12 cellular contexts compared by ENCODE assay signal in the genomic region with DNA sequence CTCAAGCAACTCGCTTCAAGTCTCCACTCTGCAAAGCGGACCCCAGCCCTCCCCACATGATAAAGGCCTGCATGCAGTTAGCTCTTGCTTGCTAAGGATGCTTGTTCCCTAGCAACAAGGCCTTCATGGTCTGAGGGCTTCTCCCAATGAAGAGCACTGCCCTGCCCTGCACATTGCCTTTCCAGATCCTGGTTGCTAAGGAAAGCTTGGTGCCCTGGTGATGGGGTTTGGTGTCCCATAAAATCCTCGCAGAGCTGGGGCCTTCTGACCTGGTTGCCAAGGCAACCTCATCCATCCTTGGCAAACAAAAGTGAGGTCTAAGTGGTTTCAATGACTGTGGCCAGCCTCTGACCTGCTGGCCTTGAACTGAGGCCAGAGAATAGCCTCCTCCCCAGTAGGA. TPM values are rescaled to one million over a fixed set of nuclear protein-coding genes. Genes with fewer than 3 reads are reported as not detected.
DNase-seq lines count a peak whose midpoint lies in the region; ATAC-seq, FAIRE-seq and TF ChIP-seq lines count a peak whose summit lies in the region.
"Had no signal": no experiment of that assay in that cellular context is flagged by ENCODE, and none has a peak within 500 bp of the region (broad histone marks: within the 10 kb centered on the region; RNA-seq: fewer than 3 reads in every experiment).

No MANE protein-coding gene starts in this region.

- peaks cover 7% of the 10 kb centered on the region for H3K27me3 ChIP-seq in GM23338 (ENCODE audit: insufficient read depth)

- H3K4me1 Mint-ChIP-seq in GM23338 (peaks cover 33% of the 10 kb centered on the region), osteocyte (ENCODE audit: unreplicated experiment) (peaks cover 64% of the 10 kb centered on the region)

- no peak for FAIRE-seq in A549 (lab: Jason Lieb, UNC)

- H4K20me1 ChIP-seq in GM23338 (replicated peaks; ENCODE audit: insufficient read depth), result peaks cover 5% of the 10 kb centered on the region

- DNase-seq in A549 (ENCODE audit: low read depth in 1 of 2, low spot score in 1 of 2) (no peak), GM23338 (ENCODE audit: low spot score) (no peak), coronary artery (ENCODE audit: low spot score) (no peak), osteocyte (ENCODE audit: extremely low spot score, unreplicated experiment) (no peak), GOT3 (lab: John Stamatoyannopoulos, UW) (no peak), GM13976 (ENCODE audit: low spot score) (no peak), activated gamma-delta T cell treated with Interleukin-2 at 50 U/mL for 16 hours (no peak)
- DNase-seq: activated CD4-positive, alpha-beta T cell treated with anti-CD3 and anti-CD28 coated beads for 48 hours; amniotic stem cell; NCI-H187 treated with DMSO at 0.1 percent for 48 hours had no signal

- no peaks in the 10 kb centered on the region for H3K79me2 ChIP-seq in GM23338 (replicated peaks; ENCODE audit: insufficient read depth)

- H3K4me2 ChIP-seq in A549 (no peak overlapping the region), GM23338 (peak overlapping the region; percentile 89)

- ATAC-seq in A549 (no peak), GM23338 (no peak), GM19324 (IDR thresholded peaks at IDR 0.05; ENCODE audit: low FRiP score, unreplicated experiment) (no peak)

- TF ChIP-seq POLR2A in A549 (IDR thresholded peaks at IDR 0.05; ENCODE audit: low read length), result no peak

- H3K9me2 ChIP-seq in GM23338 (ENCODE audit: insufficient read depth), result no peaks in the 10 kb centered on the region

- CTCF ChIA-PET in A549 (lab: Yijun Ruan, JAX), result interaction anchor here (0.6 to 1.6 kb wide), 6 partner anchors 15 to 696 kb away, joined by 3 to 6 read pairs (median 4); partner anchors contain the start of gene CA11

- H3K27ac Mint-ChIP-seq in GM23338 (no peak overlapping the region; the same call in 1 of the 2 replicates), osteocyte (ENCODE audit: unreplicated experiment) (peak overlapping the region; percentile 92)
- H3K27ac Mint-ChIP-seq: memory B cell had no signal

- 88% methylated on average over 3 of the region's 3 CpGs for WGBS in A549 (ENCODE audit: missing lambda C conversion rate)

- POLR2A ChIA-PET in A549 (lab: Yijun Ruan, JAX), result interaction anchor here (2.7 kb wide), 1 partner anchor 12 kb away, joined by 19 read pairs; the partner anchor contains the start of genes RPL18 and SPHK2

- peaks cover 7% of the 10 kb centered on the region; the same call in 1 of the 3 replicates for H3K36me3 Mint-ChIP-seq in GM23338 (ENCODE audit: low read depth)
- H3K36me3 Mint-ChIP-seq in osteocyte (ENCODE audit: unreplicated experiment), result peaks cover 7% of the 10 kb centered on the region

- no peaks in the 10 kb centered on the region for H3K36me3 ChIP-seq in GM23338 (ENCODE audit: insufficient read depth)

- no peak for TF ChIP-seq RAD21 in A549 (conservative IDR thresholded peaks at IDR 0.05 in 1 of 2, IDR thresholded peaks at IDR 0.05 in 1 of 2)

- TF ChIP-seq CTCF in A549 (IDR thresholded peaks at IDR 0.05) (no peak), GM23338 (conservative IDR thresholded peaks at IDR 0.05; ENCODE audit: low read depth in 2 of 2) (no peak), coronary artery (IDR thresholded peaks at IDR 0.05) (no peak), osteocyte (IDR thresholded peaks at IDR 0.05) (no peak), GM13976 (IDR thresholded peaks at IDR 0.05; ENCODE audit: borderline replicate concordance, control extremely low read depth, extremely low read depth, insufficient read depth, missing control alignments) (no peak)

- in situ Hi-C loops in GM13976 (cut with MboI; ENCODE audit: low sequenced_read_pairs, unreplicated experiment), result no loop called here

- H3K27ac ChIP-seq in A549 (no peak overlapping the region), GM23338 (ENCODE audit: low read depth) (peak overlapping the region; percentile 97), coronary artery (peak overlapping the region; percentile 85 to 86)

- H3K4me1 ChIP-seq in A549 (peaks cover 49% of the 10 kb centered on the region), GM23338 (ENCODE audit: insufficient read depth) (peaks cover 23% of the 10 kb centered on the region)

- peaks cover 31% of the 10 kb centered on the region for H3K27me3 Mint-ChIP-seq in GM23338 (ENCODE audit: insufficient read depth, low read depth, poor library complexity)
- H3K27me3 Mint-ChIP-seq in osteocyte (ENCODE audit: unreplicated experiment), result no peaks in the 10 kb centered on the region
- H3K27me3 Mint-ChIP-seq: memory B cell had no signal

- H3K9me3 Mint-ChIP-seq in GM23338 (no peaks in the 10 kb centered on the region; the same call in 2 of the 3 replicates), osteocyte (ENCODE audit: unreplicated experiment) (no peaks in the 10 kb centered on the region)
- H3K9me3 Mint-ChIP-seq: memory B cell had no signal

- no peaks in the 10 kb centered on the region for H3K9me3 ChIP-seq in A549

- H2AFZ ChIP-seq in GM23338, result no peak overlapping the region

- H3K4me3 ChIP-seq in A549, result no peak overlapping the region
- H3K4me3 ChIP-seq in GM23338, result peak overlapping the region; percentile 64
- H3K4me3 ChIP-seq in coronary artery, result no peak overlapping the region

- TF ChIP-seq EP300 in A549 (IDR thresholded peaks at IDR 0.05), result no peak

- H3K4me3 Mint-ChIP-seq in GM23338 (peak overlapping the region; percentile 69), osteocyte (ENCODE audit: unreplicated experiment) (peak overlapping the region; percentile 60)
- H3K4me3 Mint-ChIP-seq: memory B cell had no signal

- H3F3A ChIP-seq in GM23338 (replicated peaks; ENCODE audit: low read depth), result peaks cover 36% of the 10 kb centered on the region

TF ChIP-seq in A549, 52 proteins besides CTCF, POLR2A, EP300 and RAD21:
- TF ChIP-seq FOSL2 (IDR thresholded peaks at IDR 0.05), result no peak
- TF ChIP-seq FOSL2 (CRISPR knock-in tag; IDR thresholded peaks at IDR 0.05), result no peak
- no peak for TF ChIP-seq ZC3H11A (IDR thresholded peaks at IDR 0.05)
- peak; percentile 84; the same call in 1 of the 2 replicates for TF ChIP-seq KDM1A (IDR thresholded peaks at IDR 0.05; ENCODE audit: low read depth)
- TF ChIP-seq RFX5 (IDR thresholded peaks at IDR 0.05), result peak; percentile 42; the same call in 1 of the 2 replicates
- TF ChIP-seq MAFK (IDR thresholded peaks at IDR 0.05; ENCODE audit: partially characterized antibody), result no peak

TF ChIP-seq in GM23338, 12 proteins besides CTCF, POLR2A, EP300 and RAD21 (continues in another document):
- TF ChIP-seq EZH2phosphoT487 (IDR thresholded peaks at IDR 0.05; ENCODE audit: unreplicated experiment) (no peak), ZNF331 (CRISPR knock-in tag; IDR thresholded peaks at IDR 0.05; ENCODE audit: low read depth) (no peak)

RNA-seq across cellular contexts. Expression of gene DBP, which starts 5.9 kb away (rescaled TPM):
- polyA plus RNA-seq in A549 (2011; rRNA removed) (1.8 and 2.5 TPM in 2 replicates), A549 (2017; fragmentation: RNase III; extraction: RNeasy Plus Mini Kit Qiagen cat#74134 plus additional on column Dnase treatment) (3.8 to 5.5 TPM (median 4.1 TPM) in 3 replicates), GM23338 (2016; fragmentation: Nextera tagmentation; extraction: Ambion mirVana) (5.0 and 6.3 TPM in 2 replicates)
- polyA plus RNA-seq in A549 (2012; cell fraction: cytosol; rRNA removed), result 3.3 and 3.6 TPM in 2 replicates
- 2.1 and 2.5 TPM in 2 replicates for polyA plus RNA-seq in A549 (2012; cell fraction: nucleus; rRNA removed)
- polyA minus RNA-seq in A549 (2011; rRNA and poly(A)+ RNA removed), result 2.2 and 3.9 TPM in 2 replicates
- 5.7 and 5.9 TPM in 2 replicates for total RNA-seq in GM23338 (2014; rRNA removed; shearing (Covaris generic))
- total RNA-seq in osteocyte, result 18.5 and 20.3 TPM in 2 replicates

RNA-seq across cellular contexts. Expression of gene SPHK2, which starts 11.9 kb away (rescaled TPM):
- polyA plus RNA-seq in A549 (2011; rRNA removed) (5.5 and 6.1 TPM in 2 replicates), A549 (2017; fragmentation: RNase III; extraction: RNeasy Plus Mini Kit Qiagen cat#74134 plus additional on column Dnase treatment) (14.7 to 18.3 TPM (median 17.1 TPM) in 3 replicates), GM23338 (2016; fragmentation: Nextera tagmentation; extraction: Ambion mirVana) (18.3 TPM in 2 replicates)
- 13.7 and 18.6 TPM in 2 replicates for polyA plus RNA-seq in A549 (2012; cell fraction: cytosol; rRNA removed)
- polyA plus RNA-seq in A549 (2012; cell fraction: nucleus; rRNA removed), result 37.8 and 64.1 TPM in 2 replicates
- 8.5 and 10.8 TPM in 2 replicates for polyA minus RNA-seq in A549 (2011; rRNA and poly(A)+ RNA removed)
- total RNA-seq in GM23338 (2014; rRNA removed; shearing (Covaris generic)), result 39.8 and 50.3 TPM in 2 replicates
- total RNA-seq in osteocyte, result 34.4 and 34.7 TPM in 2 replicates

RNA-seq across cellular contexts. Expression of gene RPL18, which starts 12.3 kb away (rescaled TPM):
- polyA plus RNA-seq in A549 (2011; rRNA removed) (1,390 and 1,780 TPM in 2 replicates), A549 (2017; fragmentation: RNase III; extraction: RNeasy Plus Mini Kit Qiagen cat#74134 plus additional on column Dnase treatment) (2,568 to 2,696 TPM (median 2,647 TPM) in 3 replicates), GM23338 (2016; fragmentation: Nextera tagmentation; extraction: Ambion mirVana) (2,011 and 2,172 TPM in 2 replicates)
- polyA plus RNA-seq in A549 (2012; cell fraction: cytosol; rRNA removed), result 2,689 and 2,957 TPM in 2 replicates
- polyA plus RNA-seq in A549 (2012; cell fraction: nucleus; rRNA removed), result 2,348 and 2,474 TPM in 2 replicates
- polyA minus RNA-seq in A549 (2011; rRNA and poly(A)+ RNA removed), result 793 and 1,174 TPM in 2 replicates
- total RNA-seq in GM23338 (2014; rRNA removed; shearing (Covaris generic)), result 1,660 and 1,898 TPM in 2 replicates
- total RNA-seq in osteocyte, result 1,287 and 1,310 TPM in 2 replicates

RNA-seq across cellular contexts. Expression of gene CA11, which starts 14.7 kb away (rescaled TPM):
- 8.8 and 9.8 TPM in 2 replicates for polyA plus RNA-seq in A549 (2011; rRNA removed)
- 4.3 and 5.3 TPM in 2 replicates for polyA plus RNA-seq in A549 (2012; cell fraction: cytosol; rRNA removed)
- 3.4 and 12.5 TPM in 2 replicates for polyA plus RNA-seq in A549 (2012; cell fraction: nucleus; rRNA removed)
- polyA plus RNA-seq in A549 (2017; fragmentation: RNase III; extraction: RNeasy Plus Mini Kit Qiagen cat#74134 plus additional on column Dnase treatment), result 12.8 to 21.0 TPM (median 17.5 TPM) in 3 replicates
- polyA minus RNA-seq in A549 (2011; rRNA and poly(A)+ RNA removed), result 5.1 and 6.3 TPM in 2 replicates
- total RNA-seq in GM23338 (2014; rRNA removed; shearing (Covaris generic)), result 8.8 and 9.8 TPM in 2 replicates
- polyA plus RNA-seq in GM23338 (2016; fragmentation: Nextera tagmentation; extraction: Ambion mirVana), result 29.7 and 38.8 TPM in 2 replicates
- 34.2 and 40.7 TPM in 2 replicates for total RNA-seq in osteocyte

RNA-seq across cellular contexts. Expression of gene FAM83E, which starts 16.4 kb away (rescaled TPM):
- polyA plus RNA-seq in A549 (2011; rRNA removed) (0.16 and 0.45 TPM in 2 replicates), A549 (2017; fragmentation: RNase III; extraction: RNeasy Plus Mini Kit Qiagen cat#74134 plus additional on column Dnase treatment) (0.24 to 0.45 TPM (median 0.41 TPM) in 3 replicates), GM23338 (2016; fragmentation: Nextera tagmentation; extraction: Ambion mirVana) (0.90 and 1.0 TPM in 2 replicates)
- polyA plus RNA-seq in A549 (2012; cell fraction: cytosol; rRNA removed), result 0.13 and 0.25 TPM in 2 replicates
- polyA plus RNA-seq in A549 (2012; cell fraction: nucleus; rRNA removed), result 0.29 and 0.73 TPM in 2 replicates
- 0.45 and 0.73 TPM in 2 replicates for polyA minus RNA-seq in A549 (2011; rRNA and poly(A)+ RNA removed)
- 2.3 and 4.5 TPM in 2 replicates for total RNA-seq in GM23338 (2014; rRNA removed; shearing (Covaris generic))
- 1.1 and 1.3 TPM in 2 replicates for total RNA-seq in osteocyte

Comparison
In these comparisons a context has a peak if more than half of its experiments do, and no peak if none do; other contexts are left out.
1. H3K27ac ChIP-seq: peak in GM23338 (single experiment) and coronary artery (2 of 2); none in A549 (0 of 2).